ENCODE assay signal across 8 cellular contexts in the genomic region with DNA sequence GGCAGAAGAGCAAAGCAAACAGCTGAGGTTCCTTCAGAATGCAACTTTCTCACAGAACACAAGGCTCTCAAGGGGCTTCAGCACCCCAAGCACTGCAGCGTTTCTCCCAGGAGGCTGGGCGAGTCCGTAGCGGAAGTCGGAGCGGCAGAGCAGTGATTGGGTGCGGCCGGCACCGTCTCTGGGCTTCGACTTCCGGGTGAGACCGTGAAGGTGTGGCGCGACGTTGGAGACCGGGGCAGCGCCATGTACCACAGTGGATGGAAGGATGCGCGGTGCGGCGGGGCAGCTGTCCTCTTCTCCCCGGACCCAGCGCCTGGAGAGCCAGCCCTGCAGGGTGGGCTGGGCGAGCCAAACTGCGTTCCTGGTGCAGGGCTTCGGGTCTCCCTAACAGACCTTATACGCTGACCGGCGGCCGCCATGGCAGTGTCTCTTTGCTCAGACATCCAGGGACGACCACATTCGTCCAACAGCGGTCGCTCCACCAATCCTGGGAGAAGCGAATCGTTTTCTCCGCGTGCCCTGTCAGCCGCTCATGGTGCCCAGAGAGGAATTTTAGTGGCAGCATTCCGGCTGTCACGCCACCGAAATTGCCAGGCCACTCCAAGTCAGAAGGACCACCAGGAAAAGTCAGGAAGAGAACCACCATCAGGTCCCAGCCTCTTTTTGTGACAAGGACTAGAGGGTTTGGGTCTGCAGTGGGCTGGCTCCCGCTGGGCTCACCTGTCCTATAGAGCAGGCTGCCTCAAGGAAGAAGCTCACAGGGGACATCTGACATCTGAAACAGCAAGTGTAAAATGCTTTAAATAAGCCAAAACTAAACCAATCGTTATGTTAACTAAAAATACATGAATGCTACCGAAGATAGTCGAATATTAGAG. TPM values are rescaled to one million over a fixed set of nuclear protein-coding genes. Genes with fewer than 3 reads are reported as not detected.
A peak's percentile ranks its signal among the peaks of the same experiment; 100 is the strongest.
DNase-seq lines count a peak whose midpoint lies in the region; ATAC-seq, FAIRE-seq and TF ChIP-seq lines count a peak whose summit lies in the region.

No MANE protein-coding gene starts in this region.

- peak overlapping the region; percentile 65 to 70 for H3K4me3 ChIP-seq in Panc1 (ENCODE audit: low read depth in 2 of 2, low read length in 2 of 2)

- CTCF ChIA-PET in Panc1 (lab: Charles Lee), result no interaction called here

- ATAC-seq in HG03432 (IDR thresholded peaks at IDR 0.05; ENCODE audit: unreplicated experiment) (peak; percentile 100), Panc1 (peak; percentile 100)

- in situ Hi-C loops in Panc1 (cut with HindIII; ENCODE audit: low pct_unique_long_range_greater_than_20kb, low sequenced_read_pairs), result no loop called here

- no peaks in the 10 kb centered on the region for H3K9me3 ChIP-seq in Panc1 (ENCODE audit: control insufficient read depth, insufficient read depth, low read depth, low read length)

- intact Hi-C loops in Panc1 (cut with micrococcal nuclease; ENCODE audit: unreplicated experiment), result no loop called here

- DNase-seq in AG08396 (ENCODE audit: low spot score) (peak; percentile 73), Panc1 (ENCODE audit: low read depth, low spot score) (peak; percentile 13), activated gamma-delta T cell treated with Interleukin-2 at 50 U/mL for 16 hours (peak; percentile 75), frontal cortex (ENCODE audit: low spot score in 2 of 2) (peak; percentile 44 to 63), occipital lobe (lab: John Stamatoyannopoulos, UW) (peak; percentile 92), superior temporal gyrus (ENCODE audit: extremely low spot score) (peak; percentile 88)

- no TSS peak for BruUV-seq in Panc1 (replicated peaks; lab: Mats Ljungman, UMichigan)

- FAIRE-seq in frontal cortex (lab: Jason Lieb, UNC), result no peak

- no peaks in the 10 kb centered on the region for H3K36me3 ChIP-seq in Panc1 (ENCODE audit: control insufficient read depth, insufficient read depth, low read length)

- H3K27me3 ChIP-seq in Panc1 (ENCODE audit: control insufficient read depth, insufficient read depth, low read length), result no peaks in the 10 kb centered on the region

- H3K27ac ChIP-seq in Panc1 (ENCODE audit: low read length), result peak overlapping the region; percentile 81

- POLR2A ChIA-PET in Panc1 (lab: Charles Lee), result no interaction called here

- no peak for TF ChIP-seq CTCF in Panc1 (IDR thresholded peaks at IDR 0.05)

- TF ChIP-seq POLR2A in GM19099 (IDR thresholded peaks at IDR 0.05; ENCODE audit: extremely low read depth, insufficient read length, low read depth), result peak; percentile 90

- H3K4me1 ChIP-seq in Panc1 (ENCODE audit: control insufficient read depth, insufficient read depth, low read length), result peaks cover 4% of the 10 kb centered on the region; the same call in 1 of the 2 replicates

RNA-seq across cellular contexts. Expression of gene TRIM61, which starts 20.5 kb away (rescaled TPM):
- total RNA-seq in Panc1 (2021; ENCODE audit: unreplicated experiment) (not detected), frontal cortex (1.6 TPM), occipital lobe (2.5 TPM)
- 0.28 TPM for polyA plus RNA-seq in Panc1 (2012; ENCODE audit: insufficient read length)

Comparison
In these comparisons a context has a peak if more than half of its experiments do, and no peak if none do; other contexts are left out.
1. Peak in every context shown above with its lines: DNase-seq, ATAC-seq, H3K4me3 ChIP-seq and H3K27ac ChIP-seq.
2. DNase-seq: peak in every context shown above with its lines; median percentile 92 in occipital lobe; 88 in superior temporal gyrus; 75 in activated gamma-delta T cell treated with Interleukin-2 at 50 U/mL for 16 hours; 73 in AG08396; 54 in frontal cortex; 13 in Panc1.